Comparison of ENCODE assay signal across 27 cellular contexts in genomic region chr2:157058161-157058560, GRCh38.
"Had no signal": no experiment of that assay in that cellular context is flagged by ENCODE, and none has a peak within 500 bp of the region (broad histone marks: within the 10 kb centered on the region; RNA-seq: fewer than 3 reads in every experiment).

No MANE protein-coding gene starts in this region.

- H3K27me3 ChIP-seq: ascending aorta, breast epithelium, cardiac muscle cell, colonic mucosa, esophagus squamous epithelium had no signal

- H3K27ac ChIP-seq: ascending aorta, breast epithelium, cardiac muscle cell, colonic mucosa, epithelial cell of prostate, esophagus squamous epithelium, WERI-Rb-1 had no signal

- H3K36me3 ChIP-seq: ascending aorta, breast epithelium, cardiac muscle cell, colonic mucosa, esophagus squamous epithelium, WERI-Rb-1 had no signal

- H3K9me3 ChIP-seq: ascending aorta, breast epithelium, colonic mucosa, esophagus squamous epithelium had no signal

- H3K4me1 ChIP-seq: ascending aorta, breast epithelium, colonic mucosa, esophagus squamous epithelium had no signal

- H3K4me3 ChIP-seq: ascending aorta, breast epithelium, cardiac muscle cell, colonic mucosa, esophagus squamous epithelium had no signal

- DNase-seq: activated B cell treated with CpG ODN at 0.5 μM for 24 hours; activated CD4-positive, alpha-beta memory T cell treated with anti-CD3 and anti-CD28 coated beads for 36 hours; activated CD4-positive, alpha-beta T cell treated with anti-CD3 and anti-CD28 coated beads for 36 hours; activated CD4-positive, alpha-beta T cell treated with anti-CD3 and anti-CD28 coated beads, Interleukin-2, amount 10 ng/mL, durations not matched to agents 24 days and 14 days; activated CD4-positive, CD25-positive, alpha-beta regulatory T cell treated with anti-CD3 and anti-CD28 coated beads, Interleukin-2, amount 50 U/mL, for 72 hours; activated CD8-positive, alpha-beta memory T cell treated with anti-CD3 and anti-CD28 coated beads, Interleukin-2, amount 10 ng/mL, durations not matched to agents 7 days and 5 days; activated CD8-positive, alpha-beta memory T cell treated with anti-CD3 and anti-CD28 coated beads, Interleukin-2, amount 50 U/mL, for 4 hours; activated CD8-positive, alpha-beta T cell treated with anti-CD3 and anti-CD28 coated beads, Interleukin-2, amount 10 ng/mL, durations not matched to agents 7 days and 5 days; activated gamma-delta T cell; activated naive CD4-positive, alpha-beta T cell; activated naive CD4-positive, alpha-beta T cell treated with anti-CD3 and anti-CD28 coated beads, Interleukin-2, amount 10 ng/mL, durations not matched to agents 7 days and 5 days; activated naive CD8-positive, alpha-beta T cell treated with anti-CD3 and anti-CD28 coated beads, Interleukin-2, amount 10 ng/mL, durations not matched to agents 7 days and 5 days; activated T-cell treated with anti-CD3 and anti-CD28 coated beads, Interleukin-2, amount 50 U/mL, for 24 hours; activated T-cell treated with anti-CD3 and anti-CD28 coated beads, Interleukin-2, amount 50 U/mL, for 72 hours; central memory CD4-positive, alpha-beta T cell; cerebellar nuclear complex; colonic mucosa; effector CD8-positive, alpha-beta T cell; esophagus squamous epithelium; hippocampal formation; T1000; WERI-Rb-1 had no signal

- ATAC-seq: activated CD4-positive, alpha-beta T cell treated with anti-CD3 and anti-CD28 coated beads for 36 hours; activated CD8-positive, alpha-beta memory T cell treated with anti-CD3 and anti-CD28 coated beads, Interleukin-2, amount 10 ng/mL, durations not matched to agents 7 days and 5 days; activated CD8-positive, alpha-beta T cell treated with anti-CD3 and anti-CD28 coated beads, Interleukin-2, amount 10 ng/mL, durations not matched to agents 7 days and 5 days; activated naive CD4-positive, alpha-beta T cell treated with anti-CD3 and anti-CD28 coated beads, Interleukin-2, amount 50 U/mL, for 72 hours; activated T-cell treated with anti-CD3 and anti-CD28 coated beads, Interleukin-2, amount 50 U/mL, for 72 hours had no signal
